In genomic region chr18:43661570-43661969, GRCh38 we compare ENCODE assay signal across 8 cellular contexts.
DNase-seq lines count a peak whose midpoint lies in the region; ATAC-seq and TF ChIP-seq lines count a peak whose summit lies in the region.

No MANE protein-coding gene starts in this region.

- H3K27ac ChIP-seq in right atrium auricular region (no peak overlapping the region), esophagus muscularis mucosa (replicated peaks in 1 of 4) (no peak overlapping the region)

- in situ Hi-C loops in G401 (cut with HindIII; ENCODE audit: low sequenced_read_pairs) = no loop called here

- intact Hi-C loops in Right ventricle myocardium inferior (cut with DNase I) (no loop called here), esophagus muscularis mucosa (cut with DNase I) (no loop called here)

- no peak for TF ChIP-seq CTCF in right atrium auricular region (IDR thresholded peaks at IDR 0.05)
- peak; percentile 39 for TF ChIP-seq CTCF in foreskin fibroblast (IDR thresholded peaks at IDR 0.05; ENCODE audit: low read depth, low read length)
- peak in 1 of 3 experiments; percentile 2 for TF ChIP-seq CTCF in esophagus muscularis mucosa (IDR thresholded peaks at IDR 0.05)

- H3K4me1 ChIP-seq in right atrium auricular region (peaks cover 0 to 4% of the 10 kb centered on the region in 2 donors), esophagus muscularis mucosa (peaks cover 0 to 7% (median 0%) of the 10 kb centered on the region in 4 donors)

- H3K9me3 ChIP-seq in right atrium auricular region = no peaks in the 10 kb centered on the region
- no peaks in the 10 kb centered on the region for H3K9me3 ChIP-seq in esophagus muscularis mucosa

- H3K36me3 ChIP-seq in right atrium auricular region = no peaks in the 10 kb centered on the region
- no peaks in the 10 kb centered on the region for H3K36me3 ChIP-seq in esophagus muscularis mucosa

- WGBS in esophagus muscularis mucosa = 29% methylated on average over 2 of the region's 2 CpGs

- DNase-seq in Right ventricle myocardium inferior (ENCODE audit: missing footprints) = no peak
- DNase-seq in right atrium auricular region (ENCODE audit: low spot score) = no peak
- peak; percentile 82 for DNase-seq in OCI-M1 (lab: John Stamatoyannopoulos, UW)
- peak; percentile 76 to 85 for DNase-seq in foreskin fibroblast
- no peak for DNase-seq in mesenteric fat pad (ENCODE audit: low spot score)
- no peak for DNase-seq in G401 (ENCODE audit: low spot score)
- no peak for DNase-seq in esophagus muscularis mucosa (ENCODE audit: extremely low spot score)

- H3K27me3 ChIP-seq in right atrium auricular region (no peaks in the 10 kb centered on the region), esophagus muscularis mucosa (no peaks in the 10 kb centered on the region)

- ATAC-seq in Right ventricle myocardium inferior (peak; percentile 31), HG03432 (IDR thresholded peaks at IDR 0.05; ENCODE audit: unreplicated experiment) (peak; percentile 87)

- H3K4me3 ChIP-seq in right atrium auricular region = no peak overlapping the region
- no peak overlapping the region for H3K4me3 ChIP-seq in foreskin fibroblast (ENCODE audit: low read depth in 1 of 2, low read length in 2 of 2)
- H3K4me3 ChIP-seq in esophagus muscularis mucosa = no peak overlapping the region

- TF ChIP-seq POLR2A in esophagus muscularis mucosa (IDR thresholded peaks at IDR 0.05; ENCODE audit: low read depth) = no peak

- TF ChIP-seq EP300 in esophagus muscularis mucosa (IDR thresholded peaks at IDR 0.05) = no peak

Comparison
In these comparisons a context has a peak if more than half of its experiments do, and no peak if none do; other contexts are left out.
1. DNase-seq: peak in OCI-M1 (single experiment) and foreskin fibroblast (2 of 2); none in Right ventricle myocardium inferior (single experiment), right atrium auricular region (single experiment), mesenteric fat pad (single experiment), G401 (single experiment) and esophagus muscularis mucosa (single experiment).